In the genomic region with DNA sequence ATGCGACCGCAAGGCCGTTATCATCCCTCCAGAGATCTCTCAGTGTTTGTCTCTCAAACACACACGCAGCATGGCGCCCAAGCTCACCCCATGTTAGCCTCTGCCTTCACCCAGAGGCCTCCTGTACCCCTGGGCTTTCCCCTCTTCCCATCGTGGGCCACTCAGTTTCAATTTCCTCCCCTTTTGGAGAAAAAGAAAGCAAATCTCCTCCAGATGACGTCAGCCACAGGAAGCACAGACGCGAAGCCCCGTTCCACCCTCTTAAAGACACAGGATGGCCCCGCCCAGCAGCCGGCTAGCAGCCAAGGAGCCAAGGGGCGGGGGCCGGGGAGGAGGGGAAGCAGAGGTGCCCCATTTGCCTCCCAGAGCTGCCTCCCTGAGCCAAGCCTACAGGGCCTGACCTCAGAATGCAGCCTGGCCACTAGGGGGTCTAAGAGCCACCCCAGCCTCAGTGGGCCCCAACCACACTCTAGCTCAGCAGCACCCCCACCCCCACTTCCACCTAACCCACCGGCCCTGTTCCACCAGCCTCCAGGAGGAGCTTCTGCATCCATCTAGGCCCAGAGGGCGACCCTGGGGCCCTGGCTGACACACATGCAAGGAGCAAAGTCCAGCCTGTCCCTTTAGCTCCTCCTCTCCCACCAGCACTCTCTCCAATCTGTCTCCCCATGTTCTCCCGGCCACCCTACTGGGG, we compare ENCODE assay signal across 8 cellular contexts. TPM values are rescaled to one million over a fixed set of nuclear protein-coding genes. Genes with fewer than 3 reads are reported as not detected.
A peak's percentile ranks its signal among the peaks of the same experiment; 100 is the strongest.
DNase-seq lines count a peak whose midpoint lies in the region; ATAC-seq and TF ChIP-seq lines count a peak whose summit lies in the region.

No MANE protein-coding gene starts in this region.

- H3K4me2 ChIP-seq in OCI-LY1 (ENCODE audit: low read length): peak overlapping the region; percentile 67

- peak overlapping the region; percentile 66 for H3K4me3 ChIP-seq in OCI-LY1 (ENCODE audit: low read depth, low read length, poor library complexity, severe bottlenecking)
- peak overlapping the region; percentile 81 for H3K4me3 ChIP-seq in mononuclear cell (ENCODE audit: low read length)

- H3K9me2 ChIP-seq in OCI-LY1 (ENCODE audit: low read depth, low read length): no peaks in the 10 kb centered on the region

- no peaks in the 10 kb centered on the region for H3F3A ChIP-seq in OCI-LY1 (ENCODE audit: insufficient read depth, low read length)

- H3K9ac ChIP-seq in OCI-LY1 (ENCODE audit: low read length): peak overlapping the region; percentile 74

- peaks cover 60% of the 10 kb centered on the region for H3K4me1 ChIP-seq in OCI-LY1 (ENCODE audit: insufficient read depth, low read length, severe bottlenecking)
- peaks cover 62% of the 10 kb centered on the region for H3K4me1 ChIP-seq in mononuclear cell (ENCODE audit: insufficient read depth, low read length)

- H3K79me2 ChIP-seq in OCI-LY1 (ENCODE audit: insufficient read depth, low read length): no peaks in the 10 kb centered on the region

- H3K9me3 ChIP-seq in OCI-LY1 (ENCODE audit: low read length): no peaks in the 10 kb centered on the region
- no peaks in the 10 kb centered on the region for H3K9me3 ChIP-seq in mononuclear cell (ENCODE audit: low read depth, low read length)

- peak overlapping the region; percentile 9; the same call in 1 of the 2 replicates for H2AFZ ChIP-seq in OCI-LY1 (ENCODE audit: low read length)

- in situ Hi-C loops in Caki2 (cut with HindIII; ENCODE audit: low pct_unique_long_range_greater_than_20kb, low sequenced_read_pairs): no loop called here

- no peaks in the 10 kb centered on the region for H3K27me3 ChIP-seq in OCI-LY1 (ENCODE audit: insufficient read depth, low read length)
- no peaks in the 10 kb centered on the region for H3K27me3 ChIP-seq in mononuclear cell (ENCODE audit: insufficient read depth, low read length)

- peak; percentile 73 for TF ChIP-seq CTCF in OCI-LY1 (IDR thresholded peaks at IDR 0.05; ENCODE audit: low read length)

- DNase-seq in Caki2 (ENCODE audit: low read depth) (peak; percentile 91), HS-27A (ENCODE audit: low read depth) (peak; percentile 90), activated T-cell treated with anti-CD3 and anti-CD28 coated beads for 1 hour (ENCODE audit: low read depth) (peak; percentile 94), epithelial cell of prostate (ENCODE audit: low read depth, low spot score) (peak; percentile 58)
- DNase-seq in stimulated activated CD8-positive, alpha-beta memory T cell treated with anti-CD3 and anti-CD28 coated beads, Interleukin-2, amount 100 ng/mL, for 48 hours (ENCODE audit: low read depth in 2 of 2): peak; percentile 92

- H3K36me3 ChIP-seq in OCI-LY1 (ENCODE audit: insufficient read depth, low read length): peaks cover 21% of the 10 kb centered on the region; the same call in 1 of the 2 replicates

- H4K20me1 ChIP-seq in OCI-LY1 (ENCODE audit: insufficient read depth, low read length): no peaks in the 10 kb centered on the region

- H3K27ac ChIP-seq in OCI-LY1 (ENCODE audit: low read depth, low read length, poor library complexity, severe bottlenecking) (peak overlapping the region; percentile 86), epithelial cell of prostate (peak overlapping the region; percentile 82)

- ATAC-seq in GM19468 (IDR thresholded peaks at IDR 0.05; ENCODE audit: extremely low read depth, unreplicated experiment): peak; percentile 79

RNA-seq across cellular contexts. Expression of gene ATRIP, which starts 26.5 kb away (rescaled TPM):
- total RNA-seq in Caki2 (2014; rRNA removed; shearing (Covaris generic); ENCODE audit: low replicate concordance): 1.6 and 4.0 TPM in 2 replicates
- 5.1 TPM for total RNA-seq in mononuclear cell

RNA-seq across cellular contexts. Expression of gene SHISA5, which starts 30.9 kb away (rescaled TPM):
- 118 and 132 TPM in 2 replicates for total RNA-seq in Caki2 (2014; rRNA removed; shearing (Covaris generic); ENCODE audit: low replicate concordance)
- total RNA-seq in mononuclear cell: 64.1 TPM

RNA-seq across cellular contexts. Expression of gene TMA7, which starts 33.0 kb away (rescaled TPM):
- 418 and 765 TPM in 2 replicates for total RNA-seq in Caki2 (2014; rRNA removed; shearing (Covaris generic); ENCODE audit: low replicate concordance)
- 271 TPM for total RNA-seq in mononuclear cell

RNA-seq across cellular contexts. Expression of gene CCDC51, which starts 33.2 kb away (rescaled TPM):
- total RNA-seq in Caki2 (2014; rRNA removed; shearing (Covaris generic); ENCODE audit: low replicate concordance): 49.6 and 59.3 TPM in 2 replicates
- total RNA-seq in mononuclear cell: 1.4 TPM

RNA-seq across cellular contexts. Expression of gene PLXNB1, which starts 43.2 kb away (rescaled TPM):
- 17.8 and 24.8 TPM in 2 replicates for total RNA-seq in Caki2 (2014; rRNA removed; shearing (Covaris generic); ENCODE audit: low replicate concordance)
- 0.63 TPM for total RNA-seq in mononuclear cell

Comparison
In these comparisons a context has a peak if more than half of its experiments do, and no peak if none do; other contexts are left out.
1. Peak in every context shown above with its lines: DNase-seq, ATAC-seq, H3K4me3 ChIP-seq and H3K27ac ChIP-seq.